In the genomic region with DNA sequence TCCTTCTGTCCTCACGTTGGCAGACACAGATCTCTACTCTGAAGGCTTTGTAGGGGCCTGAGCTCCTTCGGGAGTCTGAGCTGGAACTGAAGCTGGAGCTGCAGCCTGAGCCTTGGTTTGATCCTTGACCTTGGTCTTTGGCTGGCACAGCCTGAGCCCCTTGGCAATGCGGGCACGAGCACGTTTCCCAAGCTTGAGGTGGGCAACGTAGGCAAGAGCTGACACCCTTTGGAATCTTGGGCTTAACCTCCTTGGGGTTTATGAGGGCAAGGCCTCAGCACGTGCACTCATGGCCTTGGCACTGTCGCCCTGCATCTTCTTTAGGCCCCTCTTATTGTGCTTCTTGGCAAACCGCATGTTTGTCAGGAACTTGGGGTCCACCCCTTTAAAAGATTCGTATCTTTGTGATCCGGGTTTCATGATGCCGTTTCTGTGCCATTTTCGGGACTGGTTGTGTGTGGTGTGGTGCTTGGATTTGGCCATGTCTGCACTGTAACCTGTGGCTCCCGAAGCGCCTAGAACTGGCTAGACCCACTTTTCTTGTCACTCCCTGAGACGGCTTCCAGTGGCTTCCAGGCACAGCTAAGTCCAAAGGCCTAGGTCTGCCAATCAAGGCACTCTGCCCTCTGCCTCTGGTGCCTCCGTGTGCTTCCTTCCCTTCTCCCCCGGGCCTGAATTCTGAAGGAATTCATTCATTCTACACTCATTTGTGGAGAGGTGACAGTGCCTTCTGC, we compare ENCODE assay signal across 1 cellular context.
TF ChIP-seq lines count a peak whose summit lies in the region.

No MANE protein-coding gene starts in this region.

TF ChIP-seq in SK-N-SH, 30 proteins besides CTCF, POLR2A, EP300 and RAD21 (continued from another document):
- TF ChIP-seq, protein P1, sequence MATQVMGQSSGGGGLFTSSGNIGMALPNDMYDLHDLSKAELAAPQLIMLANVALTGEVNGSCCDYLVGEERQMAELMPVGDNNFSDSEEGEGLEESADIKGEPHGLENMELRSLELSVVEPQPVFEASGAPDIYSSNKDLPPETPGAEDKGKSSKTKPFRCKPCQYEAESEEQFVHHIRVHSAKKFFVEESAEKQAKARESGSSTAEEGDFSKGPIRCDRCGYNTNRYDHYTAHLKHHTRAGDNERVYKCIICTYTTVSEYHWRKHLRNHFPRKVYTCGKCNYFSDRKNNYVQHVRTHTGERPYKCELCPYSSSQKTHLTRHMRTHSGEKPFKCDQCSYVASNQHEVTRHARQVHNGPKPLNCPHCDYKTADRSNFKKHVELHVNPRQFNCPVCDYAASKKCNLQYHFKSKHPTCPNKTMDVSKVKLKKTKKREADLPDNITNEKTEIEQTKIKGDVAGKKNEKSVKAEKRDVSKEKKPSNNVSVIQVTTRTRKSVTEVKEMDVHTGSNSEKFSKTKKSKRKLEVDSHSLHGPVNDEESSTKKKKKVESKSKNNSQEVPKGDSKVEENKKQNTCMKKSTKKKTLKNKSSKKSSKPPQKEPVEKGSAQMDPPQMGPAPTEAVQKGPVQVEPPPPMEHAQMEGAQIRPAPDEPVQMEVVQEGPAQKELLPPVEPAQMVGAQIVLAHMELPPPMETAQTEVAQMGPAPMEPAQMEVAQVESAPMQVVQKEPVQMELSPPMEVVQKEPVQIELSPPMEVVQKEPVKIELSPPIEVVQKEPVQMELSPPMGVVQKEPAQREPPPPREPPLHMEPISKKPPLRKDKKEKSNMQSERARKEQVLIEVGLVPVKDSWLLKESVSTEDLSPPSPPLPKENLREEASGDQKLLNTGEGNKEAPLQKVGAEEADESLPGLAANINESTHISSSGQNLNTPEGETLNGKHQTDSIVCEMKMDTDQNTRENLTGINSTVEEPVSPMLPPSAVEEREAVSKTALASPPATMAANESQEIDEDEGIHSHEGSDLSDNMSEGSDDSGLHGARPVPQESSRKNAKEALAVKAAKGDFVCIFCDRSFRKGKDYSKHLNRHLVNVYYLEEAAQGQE (IDR thresholded peaks at IDR 0.05; ENCODE audit: low read depth, low read length) = no peak
- TF ChIP-seq GATA2 (CRISPR knock-in tag; IDR thresholded peaks at IDR 0.05) (no peak), FOSL2 (IDR thresholded peaks at IDR 0.05; ENCODE audit: borderline replicate concordance, low read depth) (no peak), NFIC (IDR thresholded peaks at IDR 0.05; ENCODE audit: borderline replicate concordance) (no peak), RXRA (IDR thresholded peaks at IDR 0.05; ENCODE audit: borderline replicate concordance, low read depth) (no peak), TCF12 (IDR thresholded peaks at IDR 0.05) (no peak), TAF1 (IDR thresholded peaks at IDR 0.05; ENCODE audit: borderline replicate concordance, low read depth, low read length) (no peak), POLR2AphosphoS5 (IDR thresholded peaks at IDR 0.05; ENCODE audit: low read depth, low read length) (no peak), YY1 (IDR thresholded peaks at IDR 0.05; ENCODE audit: low read depth) (no peak), TEAD4 (IDR thresholded peaks at IDR 0.05; ENCODE audit: borderline replicate concordance, insufficient read depth) (no peak), RFX5 (IDR thresholded peaks at IDR 0.05; ENCODE audit: low read length) (no peak)
- TF ChIP-seq, protein P2, sequence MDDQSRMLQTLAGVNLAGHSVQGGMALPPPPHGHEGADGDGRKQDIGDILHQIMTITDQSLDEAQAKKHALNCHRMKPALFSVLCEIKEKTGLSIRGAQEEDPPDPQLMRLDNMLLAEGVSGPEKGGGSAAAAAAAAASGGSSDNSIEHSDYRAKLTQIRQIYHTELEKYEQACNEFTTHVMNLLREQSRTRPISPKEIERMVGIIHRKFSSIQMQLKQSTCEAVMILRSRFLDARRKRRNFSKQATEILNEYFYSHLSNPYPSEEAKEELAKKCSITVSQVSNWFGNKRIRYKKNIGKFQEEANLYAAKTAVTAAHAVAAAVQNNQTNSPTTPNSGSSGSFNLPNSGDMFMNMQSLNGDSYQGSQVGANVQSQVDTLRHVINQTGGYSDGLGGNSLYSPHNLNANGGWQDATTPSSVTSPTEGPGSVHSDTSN (IDR thresholded peaks at IDR 0.05) = no peak
- TF ChIP-seq, protein P3, sequence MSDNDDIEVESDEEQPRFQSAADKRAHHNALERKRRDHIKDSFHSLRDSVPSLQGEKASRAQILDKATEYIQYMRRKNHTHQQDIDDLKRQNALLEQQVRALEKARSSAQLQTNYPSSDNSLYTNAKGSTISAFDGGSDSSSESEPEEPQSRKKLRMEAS (IDR thresholded peaks at IDR 0.05; ENCODE audit: low read depth) = no peak
- TF ChIP-seq, protein P4, sequence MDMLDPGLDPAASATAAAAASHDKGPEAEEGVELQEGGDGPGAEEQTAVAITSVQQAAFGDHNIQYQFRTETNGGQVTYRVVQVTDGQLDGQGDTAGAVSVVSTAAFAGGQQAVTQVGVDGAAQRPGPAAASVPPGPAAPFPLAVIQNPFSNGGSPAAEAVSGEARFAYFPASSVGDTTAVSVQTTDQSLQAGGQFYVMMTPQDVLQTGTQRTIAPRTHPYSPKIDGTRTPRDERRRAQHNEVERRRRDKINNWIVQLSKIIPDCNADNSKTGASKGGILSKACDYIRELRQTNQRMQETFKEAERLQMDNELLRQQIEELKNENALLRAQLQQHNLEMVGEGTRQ (IDR thresholded peaks at IDR 0.05; ENCODE audit: borderline replicate concordance, low read depth, low read length) = no peak
- TF ChIP-seq, protein P5, sequence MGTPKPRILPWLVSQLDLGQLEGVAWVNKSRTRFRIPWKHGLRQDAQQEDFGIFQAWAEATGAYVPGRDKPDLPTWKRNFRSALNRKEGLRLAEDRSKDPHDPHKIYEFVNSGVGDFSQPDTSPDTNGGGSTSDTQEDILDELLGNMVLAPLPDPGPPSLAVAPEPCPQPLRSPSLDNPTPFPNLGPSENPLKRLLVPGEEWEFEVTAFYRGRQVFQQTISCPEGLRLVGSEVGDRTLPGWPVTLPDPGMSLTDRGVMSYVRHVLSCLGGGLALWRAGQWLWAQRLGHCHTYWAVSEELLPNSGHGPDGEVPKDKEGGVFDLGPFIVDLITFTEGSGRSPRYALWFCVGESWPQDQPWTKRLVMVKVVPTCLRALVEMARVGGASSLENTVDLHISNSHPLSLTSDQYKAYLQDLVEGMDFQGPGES (IDR thresholded peaks at IDR 0.05; ENCODE audit: low read depth, low read length) = no peak
